Comparison of ENCODE assay signal across 1 cellular context in the genomic region with DNA sequence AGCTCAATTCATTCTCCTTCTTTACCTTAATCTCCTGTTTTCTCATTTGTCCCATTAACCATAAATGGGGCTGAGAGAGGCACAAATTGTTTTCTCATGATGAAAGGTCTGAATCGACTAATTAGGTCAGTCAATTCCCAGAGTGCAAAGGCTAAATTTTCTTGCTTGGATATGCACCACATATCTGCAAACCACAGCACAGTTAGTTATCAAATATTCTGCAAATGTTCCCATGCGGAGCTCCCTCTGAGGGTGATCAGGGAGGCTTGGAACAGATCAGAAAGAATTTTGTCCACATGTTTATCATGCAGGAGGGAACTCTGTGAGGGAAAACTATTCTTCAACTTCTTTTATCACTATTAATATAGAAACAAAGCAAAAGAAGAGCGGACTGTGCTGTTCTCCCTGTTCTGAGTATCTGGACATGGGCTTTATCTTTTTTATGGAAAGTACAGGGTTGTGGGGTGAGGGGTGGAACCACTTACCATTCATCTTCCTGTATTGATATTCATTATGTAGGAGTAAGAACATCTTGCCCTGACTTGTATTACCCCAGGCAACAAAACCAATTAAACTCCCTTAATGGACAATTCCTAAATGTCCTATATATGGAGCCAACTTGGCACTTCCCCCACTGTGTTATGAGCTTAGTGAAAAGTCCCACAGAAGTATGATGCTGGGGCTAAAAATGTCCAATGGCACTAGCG.
TF ChIP-seq lines count a peak whose summit lies in the region.

No MANE protein-coding gene starts in this region.

TF ChIP-seq in WTC11, 78 proteins besides CTCF, POLR2A, EP300 and RAD21 (continued from another document):
- TF ChIP-seq HMGXB4 (CRISPR knock-in tag; IDR thresholded peaks at IDR 0.05) (no peak), GTF2I (CRISPR knock-in tag; conservative IDR thresholded peaks at IDR 0.05) (no peak), AFF4 (CRISPR knock-in tag; IDR thresholded peaks at IDR 0.05; ENCODE audit: borderline replicate concordance) (no peak), SMAD3 (CRISPR knock-in tag; IDR thresholded peaks at IDR 0.05; ENCODE audit: borderline replicate concordance) (no peak), ZNF219 (CRISPR knock-in tag; IDR thresholded peaks at IDR 0.05; ENCODE audit: borderline replicate concordance) (no peak), FOXP1 (CRISPR knock-in tag; IDR thresholded peaks at IDR 0.05; ENCODE audit: borderline replicate concordance) (no peak)
TF ChIP-seq in WTC11: peak in this region for 0.
